Comparison of ENCODE assay signal across 22 cellular contexts in the genomic region with DNA sequence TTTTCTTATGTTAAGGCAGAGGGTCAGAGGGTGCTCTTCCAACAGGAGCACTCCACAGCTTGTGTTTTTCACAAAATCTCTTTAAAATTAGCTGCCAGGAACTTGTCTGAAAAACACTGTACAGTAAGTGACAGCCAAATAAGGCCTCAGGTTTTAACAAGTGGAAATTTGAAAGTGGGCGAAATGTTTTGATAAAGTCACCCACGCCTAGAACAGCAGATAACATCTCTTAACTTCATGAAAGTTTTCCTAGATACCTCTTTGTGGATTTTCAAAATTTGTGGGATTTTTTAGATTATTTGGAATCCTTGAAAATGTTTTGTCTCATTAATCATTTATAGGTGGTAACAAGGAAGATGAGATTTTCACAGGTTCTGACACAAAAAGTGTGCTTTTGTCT.
"Had no signal": no experiment of that assay in that cellular context is flagged by ENCODE, and none has a peak within 500 bp of the region (broad histone marks: within the 10 kb centered on the region; RNA-seq: fewer than 3 reads in every experiment).

No MANE protein-coding gene starts in this region.

- H3K4me2 ChIP-seq: SK-N-SH had no signal

- H3K9ac ChIP-seq: SK-N-SH had no signal

- DNase-seq: IMR-90, Karpas-422, KG1, MM.1S, NCI-H1092 treated with DMSO at 0.1 percent for 48 hours, NCI-H1436, NCI-H187, NCI-H2029, NCI-H2081 treated with DMSO at 0.1 percent for 48 hours, NCI-H2171, NCI-H226, NCI-H446, NCI-H510A, NCI-H524 treated with DMSO at 0.1 percent for 48 hours, NCI-H69, NCI-H774, RPMI8226, SHP77, SK-N-SH, SW 1271 had no signal

- ATAC-seq: HepG2 had no signal

- H3K9me3 ChIP-seq: SK-N-SH had no signal

- FAIRE-seq: HepG2, RCC 7860 had no signal
